8 cellular contexts compared by ENCODE assay signal in the genomic region with DNA sequence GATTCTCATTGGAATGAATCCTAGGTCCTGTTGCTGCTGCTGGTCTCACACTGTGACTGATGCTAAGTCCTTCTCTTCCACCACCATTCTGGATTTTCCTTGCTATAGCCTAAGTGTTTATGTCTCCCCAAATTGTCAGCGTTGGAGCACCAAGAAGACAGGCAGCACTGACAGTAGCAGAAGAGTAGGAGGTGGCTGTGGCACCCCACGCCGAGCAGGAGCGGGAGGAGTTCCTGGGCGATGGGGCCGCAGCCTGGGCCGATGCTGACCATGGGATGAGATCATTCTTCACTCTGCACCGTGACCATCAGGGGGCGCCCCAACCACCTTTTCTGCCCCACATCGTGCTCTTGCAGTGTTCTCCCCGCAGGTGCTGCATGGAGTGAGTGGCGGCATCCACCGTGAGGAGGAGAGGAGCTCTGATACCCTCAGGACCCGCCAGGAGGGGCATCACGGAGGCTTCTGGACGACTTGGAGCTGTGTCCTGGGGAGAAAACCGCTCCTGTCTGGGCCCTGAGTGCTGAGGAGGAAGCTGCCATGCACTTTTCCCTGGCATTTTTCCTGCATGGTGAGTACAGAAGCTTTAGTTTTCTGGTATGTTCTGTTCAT. TPM values are rescaled to one million over a fixed set of nuclear protein-coding genes. Genes with fewer than 3 reads are reported as not detected.
A peak's percentile ranks its signal among the peaks of the same experiment; 100 is the strongest.
DNase-seq lines count a peak whose midpoint lies in the region; ATAC-seq and TF ChIP-seq lines count a peak whose summit lies in the region.

No MANE protein-coding gene starts in this region.

- H3K4me1 Mint-ChIP-seq in activated T-cell treated with anti-CD3 and anti-CD28 coated beads, Interleukin-2, amount 50 U/mL, for 4 hours (ENCODE audit: low read depth): peaks cover 5% of the 10 kb centered on the region
- H3K4me1 Mint-ChIP-seq in neural progenitor cell: peaks cover 15% of the 10 kb centered on the region

- no peak overlapping the region for H3K4me3 Mint-ChIP-seq in activated T-cell treated with anti-CD3 and anti-CD28 coated beads, Interleukin-2, amount 50 U/mL, for 4 hours
- H3K4me3 Mint-ChIP-seq in neural progenitor cell: peak overlapping the region; percentile 75

- CTCF ChIA-PET in PC-9 (lab: Charles Lee): interaction anchor here (0.5 to 0.9 kb wide), 4 partner anchors 59 to 278 kb away, joined by 3 to 7 read pairs (median 5); no protein-coding TSS in a partner anchor

- intact Hi-C loops in PC-9 (cut with micrococcal nuclease; ENCODE audit: unreplicated experiment): loop anchor here (10.0 kb wide), 3 partner anchors 98 to 308 kb away; a partner anchor contains a TSS
- intact Hi-C loops in stomach (cut with DNase I; ENCODE audit: low total_unique reads): no loop called here

- peak; percentile 93 for DNase-seq in DMS 273 (lab: John Stamatoyannopoulos, UW; ENCODE audit: unreplicated experiment)
- DNase-seq in PC-9: peak; percentile 37 to 51
- DNase-seq in activated T-cell treated with anti-CD3 and anti-CD28 coated beads, Interleukin-2, amount 50 U/mL, for 4 hours: peak; percentile 69
- peak; percentile 59 for DNase-seq in fibroblast of pulmonary artery (ENCODE audit: low read depth)
- peak; percentile 90 for DNase-seq in neural progenitor cell (ENCODE audit: low spot score)
- peak; percentile 68 for DNase-seq in stomach

- peak; percentile 98 to 99 for ATAC-seq in activated T-cell treated with anti-CD3 and anti-CD28 coated beads, Interleukin-2, amount 50 U/mL, for 4 hours
- no peak for ATAC-seq in HG03097 (IDR thresholded peaks at IDR 0.05; ENCODE audit: low FRiP score, unreplicated experiment)

- TF ChIP-seq POLR2A in stomach (IDR thresholded peaks at IDR 0.05): no peak

- H3K4me1 ChIP-seq in HUES48 (ENCODE audit: control insufficient read depth, insufficient read depth, low read length): no peaks in the 10 kb centered on the region; the same call in 1 of the 2 replicates
- H3K4me1 ChIP-seq in PC-9 (replicated peaks; ENCODE audit: insufficient read depth): peaks cover 34% of the 10 kb centered on the region
- no peaks in the 10 kb centered on the region for H3K4me1 ChIP-seq in neural progenitor cell
- H3K4me1 ChIP-seq in stomach: peaks cover 0 to 6% (median 3%) of the 10 kb centered on the region in 4 donors

- H3K4me2 ChIP-seq in PC-9: peak overlapping the region; percentile 61; the same call in 1 of the 2 replicates
- peak overlapping the region; percentile 39 for H3K4me2 ChIP-seq in neural progenitor cell

- H3K9me2 ChIP-seq in PC-9 (ENCODE audit: insufficient read depth): no peaks in the 10 kb centered on the region

- H3K36me3 Mint-ChIP-seq in activated T-cell treated with anti-CD3 and anti-CD28 coated beads, Interleukin-2, amount 50 U/mL, for 4 hours (ENCODE audit: insufficient read depth): no peaks in the 10 kb centered on the region
- H3K36me3 Mint-ChIP-seq in neural progenitor cell: no peaks in the 10 kb centered on the region

- H3K9me3 ChIP-seq in HUES48 (ENCODE audit: control insufficient read depth, insufficient read depth, low read length): no peaks in the 10 kb centered on the region
- no peaks in the 10 kb centered on the region for H3K9me3 ChIP-seq in PC-9 (ENCODE audit: insufficient read depth, low read depth)
- H3K9me3 ChIP-seq in neural progenitor cell (ENCODE audit: low read depth): no peaks in the 10 kb centered on the region
- H3K9me3 ChIP-seq in stomach: no peaks in the 10 kb centered on the region

- H3K9ac ChIP-seq in HUES48 (ENCODE audit: low read depth, low read length): no peak overlapping the region
- H3K9ac ChIP-seq in neural progenitor cell: no peak overlapping the region

- TF ChIP-seq EP300 in stomach (IDR thresholded peaks at IDR 0.05): no peak

- WGBS in stomach, 5 donors: 1 to 5% (median 4%) methylated on average over 13 to 17 of the region's 17 CpGs

- H3K27ac Mint-ChIP-seq in neural progenitor cell: peak overlapping the region; percentile 78

- H2AFZ ChIP-seq in PC-9 (no peak overlapping the region), neural progenitor cell (replicated peaks) (peak overlapping the region; percentile 71)

- peaks cover 19% of the 10 kb centered on the region for H3K27me3 Mint-ChIP-seq in activated T-cell treated with anti-CD3 and anti-CD28 coated beads, Interleukin-2, amount 50 U/mL, for 4 hours (ENCODE audit: low read depth)
- H3K27me3 Mint-ChIP-seq in neural progenitor cell (ENCODE audit: insufficient read depth, low read depth): peaks cover 6% of the 10 kb centered on the region

- peaks cover 12% of the 10 kb centered on the region for H3K27me3 ChIP-seq in HUES48 (ENCODE audit: control insufficient read depth, insufficient read depth, low read length)
- H3K27me3 ChIP-seq in PC-9 (ENCODE audit: insufficient read depth, low read depth): no peaks in the 10 kb centered on the region
- peaks cover 13% of the 10 kb centered on the region for H3K27me3 ChIP-seq in neural progenitor cell
- H3K27me3 ChIP-seq in stomach: peaks cover 0 to 30% (median 0%) of the 10 kb centered on the region in 3 donors

- H3F3A ChIP-seq in PC-9 (ENCODE audit: insufficient read depth, low read depth): peaks cover 24% of the 10 kb centered on the region
- no peaks in the 10 kb centered on the region for H3F3A ChIP-seq in neural progenitor cell (ENCODE audit: low read depth)

- H4K20me1 ChIP-seq in PC-9 (ENCODE audit: insufficient read depth): no peaks in the 10 kb centered on the region
- H4K20me1 ChIP-seq in neural progenitor cell (ENCODE audit: low read depth): no peaks in the 10 kb centered on the region

- H3K4me3 ChIP-seq in HUES48 (ENCODE audit: low read depth, low read length): peak overlapping the region; percentile 24; the same call in 1 of the 2 replicates
- H3K4me3 ChIP-seq in PC-9: peak overlapping the region; percentile 33; the same call in 1 of the 2 replicates
- no peak overlapping the region for H3K4me3 ChIP-seq in fibroblast of pulmonary artery (replicated peaks; ENCODE audit: low read depth, low read length)
- H3K4me3 ChIP-seq in neural progenitor cell: no peak overlapping the region
- peak overlapping the region in 1 of 4 donors; percentile 26 for H3K4me3 ChIP-seq in stomach

- H3K36me3 ChIP-seq in HUES48 (ENCODE audit: control insufficient read depth, insufficient read depth, low read length): no peaks in the 10 kb centered on the region
- H3K36me3 ChIP-seq in PC-9 (ENCODE audit: low read depth): no peaks in the 10 kb centered on the region
- H3K36me3 ChIP-seq in neural progenitor cell: no peaks in the 10 kb centered on the region
- H3K36me3 ChIP-seq in stomach: no peaks in the 10 kb centered on the region

- H3K79me2 ChIP-seq in PC-9 (ENCODE audit: low read depth) (no peaks in the 10 kb centered on the region), neural progenitor cell (ENCODE audit: low read depth) (no peaks in the 10 kb centered on the region)

- no peaks in the 10 kb centered on the region for H3K9me3 Mint-ChIP-seq in activated T-cell treated with anti-CD3 and anti-CD28 coated beads, Interleukin-2, amount 50 U/mL, for 4 hours
- no peaks in the 10 kb centered on the region for H3K9me3 Mint-ChIP-seq in neural progenitor cell

- POLR2A ChIA-PET in PC-9 (lab: Charles Lee; ENCODE audit: unreplicated experiment): interaction anchor here (0.7 kb wide), 1 partner anchor 88 kb away, joined by 4 read pairs; no protein-coding TSS in a partner anchor

- no TSS peak for BruUV-seq in PC-9 (replicated peaks; lab: Mats Ljungman, UMichigan)

- TF ChIP-seq CTCF in PC-9 (conservative IDR thresholded peaks at IDR 0.05) (peak; percentile 69), fibroblast of pulmonary artery (IDR thresholded peaks at IDR 0.05; ENCODE audit: low read length, missing control alignments) (peak; percentile 69), neural progenitor cell (IDR thresholded peaks at IDR 0.05) (peak; percentile 91), stomach (IDR thresholded peaks at IDR 0.05) (peak in 5 of 7 experiments; percentile 59 to 66 (median 60))

- H3K27ac ChIP-seq in HUES48 (ENCODE audit: low read depth, low read length): no peak overlapping the region
- H3K27ac ChIP-seq in PC-9: no peak overlapping the region
- H3K27ac ChIP-seq in neural progenitor cell: no peak overlapping the region
- H3K27ac ChIP-seq in stomach: no peak overlapping the region

RNA-seq across cellular contexts. Expression of a gene that starts 57.0 kb away (rescaled TPM):
- total RNA-seq in PC-9 (2021): 0.25 TPM in 1 of 2 replicates, not detected in the other
- not detected for total RNA-seq in activated T-cell treated with anti-CD3 and anti-CD28 coated beads, Interleukin-2, amount 50 U/mL, for 4 hours
- total RNA-seq in neural progenitor cell (ENCODE audit: low replicate concordance): not detected in 2 replicates
- total RNA-seq in stomach: not detected
- not detected for polyA plus RNA-seq in stomach

Comparison
In these comparisons a context has a peak if more than half of its experiments do, and no peak if none do; other contexts are left out.
1. H3K4me3 ChIP-seq: peak in HUES48 (single experiment) and PC-9 (single experiment); none in fibroblast of pulmonary artery (single experiment) and neural progenitor cell (single experiment).
2. Peak in every context shown above with its lines, with median percentiles within 50 percentile points of each other: DNase-seq and CTCF ChIP-seq.